8 cellular contexts compared by ENCODE assay signal in genomic region chr3:193040836-193041672, GRCh38.
DNase-seq lines count a peak whose midpoint lies in the region; ATAC-seq and TF ChIP-seq lines count a peak whose summit lies in the region.

No MANE protein-coding gene starts in this region.

- H3K14ac ChIP-seq in mesenchymal stem cell (ENCODE audit: low read length in 2 of 2) = no peak overlapping the region

- H3K9me3 ChIP-seq in right atrium auricular region = no peaks in the 10 kb centered on the region
- H3K9me3 ChIP-seq in mammary epithelial cell (replicated peaks; ENCODE audit: insufficient read depth, low read length) = no peaks in the 10 kb centered on the region
- H3K9me3 ChIP-seq in mesenchymal stem cell (ENCODE audit: control insufficient read depth, low read length) = no peaks in the 10 kb centered on the region

- no peak overlapping the region for H4K91ac ChIP-seq in mesenchymal stem cell (ENCODE audit: low read length)

- BruUV-seq in mammary epithelial cell (replicated peaks; lab: Mats Ljungman, UMichigan) = no TSS peak

- H3K36me3 ChIP-seq in right atrium auricular region = no peaks in the 10 kb centered on the region
- H3K36me3 ChIP-seq in mammary epithelial cell (ENCODE audit: insufficient read depth, low read length) = no peaks in the 10 kb centered on the region
- no peaks in the 10 kb centered on the region for H3K36me3 ChIP-seq in mesenchymal stem cell (ENCODE audit: control insufficient read depth in 1 of 2, insufficient read depth in 2 of 2, low read depth in 1 of 2, low read length in 2 of 2)

- H2BK12ac ChIP-seq in mesenchymal stem cell (ENCODE audit: low read length in 2 of 2) = no peak overlapping the region

- dilution Hi-C loops in mammary epithelial cell (cut with HindIII; ENCODE audit: low sequenced_read_pairs) = no loop called here

- H3K4me1 ChIP-seq in right atrium auricular region (no peaks in the 10 kb centered on the region), mammary epithelial cell (ENCODE audit: insufficient read depth, low read length) (no peaks in the 10 kb centered on the region), mesenchymal stem cell (ENCODE audit: control insufficient read depth, insufficient read depth, low read depth, low read length) (no peaks in the 10 kb centered on the region)

- no peak overlapping the region for H2AFZ ChIP-seq in mammary epithelial cell (ENCODE audit: low read depth, low read length)
- H2AFZ ChIP-seq in mesenchymal stem cell (ENCODE audit: low read depth, low read length) = no peak overlapping the region

- in situ Hi-C loops in mammary epithelial cell (cut with MboI; ENCODE audit: low sequenced_read_pairs in 2 of 2) = loop anchor here (5.0 to 25.0 kb wide), 2 partner anchors 224 to 521 kb away; partner anchors contain the start of gene ATP13A4 (in 1 of the 2)

- DNase-seq in left ventricle myocardium superior (no peak), right atrium auricular region (ENCODE audit: low spot score) (no peak), NCI-H524 treated with DMSO at 0.1 percent for 48 hours (lab: John Stamatoyannopoulos, UW) (peak; percentile 12), mammary epithelial cell (peak; percentile 56), mesenchymal stem cell (peak; percentile 71)
- DNase-seq in activated CD8-positive, alpha-beta memory T cell treated with anti-CD3 and anti-CD28 coated beads for 24 hours = no peak

- no peak overlapping the region for H2BK120ac ChIP-seq in mesenchymal stem cell (ENCODE audit: low read depth, low read length)

- no peak overlapping the region for H3K18ac ChIP-seq in mesenchymal stem cell (ENCODE audit: low read depth in 1 of 2, low read length in 2 of 2)

- CTCF ChIA-PET in mammary epithelial cell (lab: Charles Lee; ENCODE audit: low non-redundant PET) = no interaction called here

- no peaks in the 10 kb centered on the region for H4K20me1 ChIP-seq in mammary epithelial cell (ENCODE audit: insufficient read depth, low read length)

- no peak overlapping the region for H3K23ac ChIP-seq in mesenchymal stem cell (ENCODE audit: low read length in 2 of 2)

- no peak overlapping the region for H2BK5ac ChIP-seq in mesenchymal stem cell (ENCODE audit: low read depth, low read length, poor library complexity, severe bottlenecking)

- H3K79me1 ChIP-seq in mesenchymal stem cell (replicated peaks; ENCODE audit: low read length, poor library complexity, severe bottlenecking) = no peaks in the 10 kb centered on the region

- H3K27ac ChIP-seq in right atrium auricular region (no peak overlapping the region), mammary epithelial cell (ENCODE audit: insufficient read depth, low read depth, low read length) (no peak overlapping the region), mesenchymal stem cell (ENCODE audit: low read length, poor library complexity, severe bottlenecking) (no peak overlapping the region)

- H4K8ac ChIP-seq in mesenchymal stem cell (ENCODE audit: low read length) = no peak overlapping the region

- H3K4ac ChIP-seq in mesenchymal stem cell (ENCODE audit: low read depth in 1 of 2, low read length in 2 of 2) = no peak overlapping the region

- TF ChIP-seq CTCF in right atrium auricular region (IDR thresholded peaks at IDR 0.05) (peak in 1 of 2 donors; percentile 70), mammary epithelial cell (conservative IDR thresholded peaks at IDR 0.05 in 1 of 2, IDR thresholded peaks at IDR 0.05 in 1 of 2; ENCODE audit: extremely low read depth in 1 of 2, insufficient read depth in 1 of 2, low read depth in 1 of 2, low read length in 2 of 2) (peak; percentile 41 to 61)

- H2BK15ac ChIP-seq in mesenchymal stem cell (ENCODE audit: low read depth, poor library complexity, severe bottlenecking) = no peak overlapping the region

- H3K4me3 ChIP-seq in right atrium auricular region (no peak overlapping the region), mammary epithelial cell (replicated peaks in 1 of 3; ENCODE audit: insufficient read depth in 1 of 3, low read depth in 2 of 3, low read length in 3 of 3) (no peak overlapping the region), mesenchymal stem cell (ENCODE audit: insufficient read depth in 1 of 2, low read depth in 1 of 2, low read length in 2 of 2) (no peak overlapping the region)

- intact Hi-C loops in left ventricle myocardium superior (cut with micrococcal nuclease) = loop anchor here (5.0 kb wide), 1 partner anchor 224 kb away; no protein-coding TSS in a partner anchor
- intact Hi-C loops in mammary epithelial cell (cut with micrococcal nuclease) = loop anchor here (1.0 to 5.0 kb wide), 5 partner anchors 124 to 531 kb away; partner anchors contain the start of gene MB21D2

- H3K9ac ChIP-seq in mammary epithelial cell (ENCODE audit: insufficient read depth, low read length) (no peak overlapping the region), mesenchymal stem cell (ENCODE audit: low read length) (no peak overlapping the region)

- WGBS in mammary epithelial cell (ENCODE audit: low coverage, missing lambda C conversion rate) = 31% methylated on average over 2 of the region's 2 CpGs
- 50% methylated on average over 2 of the region's 2 CpGs for WGBS in mesenchymal stem cell

- H3K4me2 ChIP-seq in mammary epithelial cell (ENCODE audit: insufficient read depth, low read depth, low read length) (no peak overlapping the region), mesenchymal stem cell (ENCODE audit: low read length, poor library complexity, severe bottlenecking) (no peak overlapping the region)

- no peaks in the 10 kb centered on the region for H3K79me2 ChIP-seq in mammary epithelial cell (ENCODE audit: insufficient read depth, low read length)

- H3K27me3 ChIP-seq in right atrium auricular region (no peaks in the 10 kb centered on the region), mammary epithelial cell (ENCODE audit: insufficient read depth, low read length) (no peaks in the 10 kb centered on the region), mesenchymal stem cell (ENCODE audit: control insufficient read depth in 1 of 2, insufficient read depth in 1 of 2, low read length in 2 of 2) (peaks cover 0 to 4% of the 10 kb centered on the region in 2 experiments)

- H2AK5ac ChIP-seq in mesenchymal stem cell (ENCODE audit: low read length, severe bottlenecking) = no peak overlapping the region

- ATAC-seq in left ventricle myocardium superior (peak; percentile 28), HG03175 (IDR thresholded peaks at IDR 0.05; ENCODE audit: unreplicated experiment) (peak; percentile 71), HG03039 (IDR thresholded peaks at IDR 0.05; ENCODE audit: unreplicated experiment) (no peak)

Comparison
In these comparisons a context has a peak if more than half of its experiments do, and no peak if none do; other contexts are left out.
1. DNase-seq: peak in NCI-H524 treated with DMSO at 0.1 percent for 48 hours (single experiment), mammary epithelial cell (single experiment) and mesenchymal stem cell (single experiment); none in left ventricle myocardium superior (single experiment), right atrium auricular region (single experiment) and activated CD8-positive, alpha-beta memory T cell treated with anti-CD3 and anti-CD28 coated beads for 24 hours (single experiment).